18 cellular contexts compared by ENCODE assay signal in the genomic region with DNA sequence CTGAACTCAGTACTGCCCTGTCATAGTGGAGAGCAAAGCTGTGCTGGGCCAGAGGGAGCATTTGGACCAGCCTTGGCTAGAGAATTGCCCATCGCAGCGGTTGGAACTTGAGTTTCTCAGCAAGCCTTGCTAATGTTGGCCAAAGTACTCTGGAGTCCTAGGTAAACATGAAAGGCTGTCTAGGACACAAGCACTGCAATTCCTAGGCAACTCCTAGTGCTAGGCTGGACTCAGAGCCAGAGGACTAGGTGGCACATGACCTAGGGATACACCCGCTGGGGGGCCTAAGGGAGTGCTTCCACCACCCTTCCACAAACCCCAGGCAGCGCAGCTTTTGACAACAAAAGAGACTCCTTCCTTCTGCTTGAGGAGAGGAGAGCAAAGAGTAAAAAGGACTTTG.
"Had no signal": no experiment of that assay in that cellular context is flagged by ENCODE, and none has a peak within 500 bp of the region (broad histone marks: within the 10 kb centered on the region; RNA-seq: fewer than 3 reads in every experiment).

No MANE protein-coding gene starts in this region.

- ATAC-seq: activated CD8-positive, alpha-beta T cell treated with anti-CD3 and anti-CD28 coated beads for 36 hours; activated T-cell treated with anti-CD3 and anti-CD28 coated beads, Interleukin-2, amount 50 U/mL, for 4 hours; gastroesophageal sphincter had no signal

- H3K4me3 Mint-ChIP-seq: activated B cell treated with CpG ODN at 0.5 μM for 24 hours; activated CD8-positive, alpha-beta T cell treated with anti-CD3 and anti-CD28 coated beads for 36 hours; activated naive CD8-positive, alpha-beta T cell treated with anti-CD3 and anti-CD28 coated beads, Interleukin-2, amount 10 ng/mL, durations not matched to agents 7 days and 5 days; activated T-cell treated with anti-CD3 and anti-CD28 coated beads, Interleukin-2, amount 50 U/mL, for 4 hours; dendritic cell treated with granulocyte-macrophage colony-stimulating factor and Interleukin-4, amounts not matched to agents 40 ng/mL and 50 ng/mL, for 4 days; memory B cell; nephron had no signal

- H3K27me3 Mint-ChIP-seq: activated B cell treated with CpG ODN at 0.5 μM for 24 hours; activated CD8-positive, alpha-beta T cell treated with anti-CD3 and anti-CD28 coated beads for 36 hours; activated naive CD8-positive, alpha-beta T cell treated with anti-CD3 and anti-CD28 coated beads, Interleukin-2, amount 10 ng/mL, durations not matched to agents 7 days and 5 days; dendritic cell treated with granulocyte-macrophage colony-stimulating factor and Interleukin-4, amounts not matched to agents 40 ng/mL and 50 ng/mL, for 4 days; memory B cell had no signal

- DNase-seq: activated B cell treated with CpG ODN at 0.5 μM for 24 hours; activated CD4-positive, alpha-beta T cell treated with anti-CD3 and anti-CD28 coated beads for 48 hours; activated CD8-positive, alpha-beta T cell treated with anti-CD3 and anti-CD28 coated beads for 36 hours; activated gamma-delta T cell treated with Interleukin-2 at 50 U/mL for 16 hours; activated naive CD8-positive, alpha-beta T cell treated with anti-CD3 and anti-CD28 coated beads, Interleukin-2, amount 10 ng/mL, durations not matched to agents 7 days and 5 days; activated T-cell treated with anti-CD3 and anti-CD28 coated beads, Interleukin-2, amount 50 U/mL, for 4 hours; cerebellar nuclear complex; effector memory CD4-positive, alpha-beta T cell; islet precursor cell; left ventricle myocardium inferior; occipital lobe; right lobe of liver; stimulated activated CD4-positive, alpha-beta T cell treated with anti-CD3 and anti-CD28 coated beads, Interleukin-1b, Interleukin-23, amount 100 ng/mL, for 48 hours had no signal

- H3K27ac Mint-ChIP-seq: activated B cell treated with CpG ODN at 0.5 μM for 24 hours; activated CD8-positive, alpha-beta T cell treated with anti-CD3 and anti-CD28 coated beads for 36 hours; activated naive CD8-positive, alpha-beta T cell treated with anti-CD3 and anti-CD28 coated beads, Interleukin-2, amount 10 ng/mL, durations not matched to agents 7 days and 5 days; dendritic cell treated with granulocyte-macrophage colony-stimulating factor and Interleukin-4, amounts not matched to agents 40 ng/mL and 50 ng/mL, for 4 days; nephron had no signal

- H3K4me1 Mint-ChIP-seq: nephron had no signal

- H3K9me3 Mint-ChIP-seq: activated B cell treated with CpG ODN at 0.5 μM for 24 hours; activated CD8-positive, alpha-beta T cell treated with anti-CD3 and anti-CD28 coated beads for 36 hours; activated naive CD8-positive, alpha-beta T cell treated with anti-CD3 and anti-CD28 coated beads, Interleukin-2, amount 10 ng/mL, durations not matched to agents 7 days and 5 days; activated T-cell treated with anti-CD3 and anti-CD28 coated beads, Interleukin-2, amount 50 U/mL, for 4 hours; dendritic cell treated with granulocyte-macrophage colony-stimulating factor and Interleukin-4, amounts not matched to agents 40 ng/mL and 50 ng/mL, for 4 days; memory B cell had no signal

- H3K27ac ChIP-seq: gastroesophageal sphincter, left ventricle myocardium inferior, right lobe of liver had no signal

- H3K4me1 ChIP-seq: gastroesophageal sphincter, right lobe of liver had no signal

- H3K36me3 ChIP-seq: left ventricle myocardium inferior, right lobe of liver, thoracic aorta had no signal

- H3K27me3 ChIP-seq: gastroesophageal sphincter, right lobe of liver had no signal

- H3K4me3 ChIP-seq: gastroesophageal sphincter, left ventricle myocardium inferior, right lobe of liver, thoracic aorta had no signal

- H3K9me3 ChIP-seq: gastroesophageal sphincter, left ventricle myocardium inferior, right lobe of liver, thoracic aorta had no signal
